In the genomic region with DNA sequence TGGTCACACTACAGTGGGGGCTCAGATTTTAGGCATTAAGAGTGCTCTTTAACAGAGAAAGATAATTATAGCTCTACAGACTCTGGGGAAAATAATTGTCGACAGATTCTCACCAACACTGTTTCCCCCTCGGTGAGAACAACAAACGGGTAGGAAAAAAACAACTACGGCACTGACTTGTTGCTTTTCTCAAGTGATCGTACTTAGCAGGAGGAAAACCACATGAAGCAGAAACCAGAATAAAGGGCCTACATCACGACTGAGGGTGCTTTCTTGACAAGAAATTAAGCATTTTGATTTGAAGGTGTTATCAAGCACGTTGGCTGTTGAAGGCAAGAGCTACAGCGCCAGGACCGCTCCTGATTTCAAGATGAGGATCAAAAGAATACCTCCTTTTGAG, we compare ENCODE assay signal across 1 cellular context.
TF ChIP-seq lines count a peak whose summit lies in the region.

No MANE protein-coding gene starts in this region.

TF ChIP-seq in SK-N-SH treated with all-trans-retinoic acid at 6 μM for 48 hours, 23 proteins besides CTCF, POLR2A, EP300 and RAD21 (continued from another document):
- TF ChIP-seq, protein P1, sequence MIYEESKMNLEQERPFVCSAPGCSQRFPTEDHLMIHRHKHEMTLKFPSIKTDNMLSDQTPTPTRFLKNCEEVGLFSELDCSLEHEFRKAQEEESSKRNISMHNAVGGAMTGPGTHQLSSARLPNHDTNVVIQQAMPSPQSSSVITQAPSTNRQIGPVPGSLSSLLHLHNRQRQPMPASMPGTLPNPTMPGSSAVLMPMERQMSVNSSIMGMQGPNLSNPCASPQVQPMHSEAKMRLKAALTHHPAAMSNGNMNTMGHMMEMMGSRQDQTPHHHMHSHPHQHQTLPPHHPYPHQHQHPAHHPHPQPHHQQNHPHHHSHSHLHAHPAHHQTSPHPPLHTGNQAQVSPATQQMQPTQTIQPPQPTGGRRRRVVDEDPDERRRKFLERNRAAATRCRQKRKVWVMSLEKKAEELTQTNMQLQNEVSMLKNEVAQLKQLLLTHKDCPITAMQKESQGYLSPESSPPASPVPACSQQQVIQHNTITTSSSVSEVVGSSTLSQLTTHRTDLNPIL (CRISPR knock-in tag; IDR thresholded peaks at IDR 0.05; ENCODE audit: low read depth): no peak
